Comparison of ENCODE assay signal across 19 cellular contexts in genomic region chr10:112658465-112658864, GRCh38.
A peak's percentile ranks its signal among the peaks of the same experiment; 100 is the strongest.
DNase-seq lines count a peak whose midpoint lies in the region; ATAC-seq and TF ChIP-seq lines count a peak whose summit lies in the region.
"Had no signal": no experiment of that assay in that cellular context is flagged by ENCODE, and none has a peak within 500 bp of the region (broad histone marks: within the 10 kb centered on the region; RNA-seq: fewer than 3 reads in every experiment).

No MANE protein-coding gene starts in this region.

- TF ChIP-seq CTCF in MCF 10A (IDR thresholded peaks at IDR 0.05; ENCODE audit: unreplicated experiment) (no peak), breast epithelium (IDR thresholded peaks at IDR 0.05) (no peak), mammary epithelial cell (conservative IDR thresholded peaks at IDR 0.05 in 1 of 2, IDR thresholded peaks at IDR 0.05 in 1 of 2; ENCODE audit: extremely low read depth in 1 of 2, insufficient read depth in 1 of 2, low read depth in 1 of 2, low read length in 2 of 2) (no peak), neural progenitor cell (IDR thresholded peaks at IDR 0.05) (no peak)

- POLR2A ChIA-PET in MCF 10A (lab: Yijun Ruan, JAX), result interaction anchor here (0.6 to 1.7 kb wide), 7 partner anchors 8 to 1513 kb away, joined by 3 to 7 read pairs (median 5); no protein-coding TSS in a partner anchor

- 100% methylated on average over 2 of the region's 2 CpGs for WGBS in mammary epithelial cell (ENCODE audit: low coverage, missing lambda C conversion rate)

- H3K9ac ChIP-seq in mammary epithelial cell (ENCODE audit: insufficient read depth, low read length) (no peak overlapping the region), neural progenitor cell (no peak overlapping the region)

- H3K4me1 Mint-ChIP-seq in MCF 10A (ENCODE audit: insufficient read depth, unreplicated experiment) (peaks cover 21% of the 10 kb centered on the region), neural progenitor cell (peaks cover 8% of the 10 kb centered on the region)
- peaks cover 6% of the 10 kb centered on the region for H3K4me1 Mint-ChIP-seq in stimulated activated memory B cell treated with anti-CD40 and anti-IgM and Interleukin-4, amounts not matched to agents 10 μg/mL and 1 μg/mL and 100 μg/mL, for 72 hours

- H4K20me1 ChIP-seq in mammary epithelial cell (ENCODE audit: insufficient read depth, low read length) (no peaks in the 10 kb centered on the region), neural progenitor cell (ENCODE audit: low read depth) (no peaks in the 10 kb centered on the region)

- no peak for ATAC-seq in HG03135 (IDR thresholded peaks at IDR 0.05; ENCODE audit: unreplicated experiment)
- ATAC-seq in stimulated activated memory B cell treated with anti-CD40 and anti-IgM and Interleukin-4, amounts not matched to agents 10 μg/mL and 1 μg/mL and 100 μg/mL, for 72 hours, result no peak
- ATAC-seq in HG03469 (IDR thresholded peaks at IDR 0.05; ENCODE audit: unreplicated experiment), result no peak

- H2AFZ ChIP-seq in mammary epithelial cell (ENCODE audit: low read depth, low read length), result no peak overlapping the region
- no peak overlapping the region for H2AFZ ChIP-seq in neural progenitor cell (replicated peaks)

- CTCF ChIA-PET in MCF 10A (lab: Yijun Ruan, JAX) (interaction anchor here (0.6 to 1.2 kb wide), 4 partner anchors 19 to 373 kb away, joined by 3 to 4 read pairs (median 3); no protein-coding TSS in a partner anchor), mammary epithelial cell (lab: Charles Lee; ENCODE audit: low non-redundant PET) (no interaction called here)

- H3K4me2 ChIP-seq in mammary epithelial cell (ENCODE audit: insufficient read depth, low read depth, low read length) (peak overlapping the region; percentile 38), neural progenitor cell (peak overlapping the region; percentile 29)

- BruUV-seq in MCF 10A (replicated peaks; lab: Mats Ljungman, UMichigan), result no TSS peak
- no TSS peak for BruUV-seq in mammary epithelial cell (replicated peaks; lab: Mats Ljungman, UMichigan)

- dilution Hi-C loops in mammary epithelial cell (cut with HindIII; ENCODE audit: low sequenced_read_pairs), result no loop called here

- H3K9me3 Mint-ChIP-seq in MCF 10A (ENCODE audit: unreplicated experiment) (no peaks in the 10 kb centered on the region), neural progenitor cell (peaks cover 4% of the 10 kb centered on the region)
- H3K9me3 Mint-ChIP-seq in stimulated activated memory B cell treated with anti-CD40 and anti-IgM and Interleukin-4, amounts not matched to agents 10 μg/mL and 1 μg/mL and 100 μg/mL, for 72 hours, result no peaks in the 10 kb centered on the region
- H3K9me3 Mint-ChIP-seq: CD4-positive, alpha-beta T cell had no signal

- no peaks in the 10 kb centered on the region for H3K36me3 ChIP-seq in breast epithelium
- H3K36me3 ChIP-seq in mammary epithelial cell (ENCODE audit: insufficient read depth, low read length), result no peaks in the 10 kb centered on the region
- H3K36me3 ChIP-seq in neural progenitor cell, result no peaks in the 10 kb centered on the region
- H3K36me3 ChIP-seq: BE2C had no signal

- no peaks in the 10 kb centered on the region for H3K27me3 ChIP-seq in breast epithelium
- H3K27me3 ChIP-seq in mammary epithelial cell (ENCODE audit: insufficient read depth, low read length), result no peaks in the 10 kb centered on the region
- no peaks in the 10 kb centered on the region for H3K27me3 ChIP-seq in neural progenitor cell
- H3K27me3 ChIP-seq: BE2C had no signal

- H3K4me1 ChIP-seq in breast epithelium (no peaks in the 10 kb centered on the region), mammary epithelial cell (ENCODE audit: insufficient read depth, low read length) (peaks cover 20% of the 10 kb centered on the region), neural progenitor cell (peaks cover 29% of the 10 kb centered on the region)
- H3K4me1 ChIP-seq: BE2C had no signal

- H3K9me3 ChIP-seq in breast epithelium (no peaks in the 10 kb centered on the region), mammary epithelial cell (replicated peaks; ENCODE audit: insufficient read depth, low read length) (no peaks in the 10 kb centered on the region), neural progenitor cell (ENCODE audit: low read depth) (no peaks in the 10 kb centered on the region)
- H3K9me3 ChIP-seq: BE2C had no signal

- no peaks in the 10 kb centered on the region for H3K27me3 Mint-ChIP-seq in MCF 10A (ENCODE audit: insufficient read depth, unreplicated experiment)
- peaks cover 2% of the 10 kb centered on the region for H3K27me3 Mint-ChIP-seq in neural progenitor cell (ENCODE audit: insufficient read depth, low read depth)
- H3K27me3 Mint-ChIP-seq in stimulated activated memory B cell treated with anti-CD40 and anti-IgM and Interleukin-4, amounts not matched to agents 10 μg/mL and 1 μg/mL and 100 μg/mL, for 72 hours, result no peaks in the 10 kb centered on the region
- H3K27me3 Mint-ChIP-seq: CD4-positive, alpha-beta T cell had no signal

- H3K36me3 Mint-ChIP-seq in MCF 10A (ENCODE audit: insufficient read depth, unreplicated experiment) (peaks cover 5% of the 10 kb centered on the region), neural progenitor cell (peaks cover 2% of the 10 kb centered on the region)
- H3K36me3 Mint-ChIP-seq in stimulated activated memory B cell treated with anti-CD40 and anti-IgM and Interleukin-4, amounts not matched to agents 10 μg/mL and 1 μg/mL and 100 μg/mL, for 72 hours, result peaks cover 21% of the 10 kb centered on the region

- H3F3A ChIP-seq in neural progenitor cell (ENCODE audit: low read depth), result peaks cover 24% of the 10 kb centered on the region

- H3K27ac ChIP-seq in breast epithelium (no peak overlapping the region), mammary epithelial cell (ENCODE audit: insufficient read depth, low read depth, low read length) (no peak overlapping the region), neural progenitor cell (peak overlapping the region; percentile 92)
- H3K27ac ChIP-seq: SK-N-MC had no signal

- H3K4me3 Mint-ChIP-seq in MCF 10A (ENCODE audit: unreplicated experiment) (no peak overlapping the region), neural progenitor cell (no peak overlapping the region)
- no peak overlapping the region for H3K4me3 Mint-ChIP-seq in stimulated activated memory B cell treated with anti-CD40 and anti-IgM and Interleukin-4, amounts not matched to agents 10 μg/mL and 1 μg/mL and 100 μg/mL, for 72 hours
- H3K4me3 Mint-ChIP-seq: CD4-positive, alpha-beta T cell had no signal

- no peak for TF ChIP-seq POLR2A in breast epithelium (IDR thresholded peaks at IDR 0.05)

- DNase-seq in MCF 10A (ENCODE audit: unreplicated experiment) (no peak), breast epithelium (ENCODE audit: low spot score in 2 of 2) (no peak), mammary epithelial cell (no peak), neural progenitor cell (ENCODE audit: low spot score) (no peak)
- no peak for DNase-seq in stimulated activated naive CD4-positive, alpha-beta T cell (lab: John Stamatoyannopoulos, UW)
- DNase-seq: 8988T; BE2C; CD4-positive, alpha-beta T cell; DMS153; GF-D8; IMR-90; NCI-H1436; NCI-H1930; NCI-H226; NCI-H524 had no signal

- intact Hi-C loops in MCF 10A (cut with micrococcal nuclease) (no loop called here), breast epithelium (cut with DNase I; ENCODE audit: low total_unique reads) (no loop called here), mammary epithelial cell (cut with micrococcal nuclease) (no loop called here)

- in situ Hi-C loops in mammary epithelial cell (cut with MboI; ENCODE audit: low sequenced_read_pairs in 2 of 2), result no loop called here

- H3K4me3 ChIP-seq in breast epithelium (no peak overlapping the region), mammary epithelial cell (replicated peaks in 1 of 3; ENCODE audit: insufficient read depth in 1 of 3, low read depth in 2 of 3, low read length in 3 of 3) (no peak overlapping the region), neural progenitor cell (no peak overlapping the region)
- H3K4me3 ChIP-seq: SK-N-MC had no signal

- H3K27ac Mint-ChIP-seq in MCF 10A (ENCODE audit: low read depth, unreplicated experiment), result peak overlapping the region; percentile 69
- H3K27ac Mint-ChIP-seq in neural progenitor cell, result no peak overlapping the region
- no peak overlapping the region for H3K27ac Mint-ChIP-seq in stimulated activated memory B cell treated with anti-CD40 and anti-IgM and Interleukin-4, amounts not matched to agents 10 μg/mL and 1 μg/mL and 100 μg/mL, for 72 hours
- H3K27ac Mint-ChIP-seq: CD4-positive, alpha-beta T cell had no signal

- no peaks in the 10 kb centered on the region for H3K79me2 ChIP-seq in mammary epithelial cell (ENCODE audit: insufficient read depth, low read length)
- H3K79me2 ChIP-seq in neural progenitor cell (ENCODE audit: low read depth), result no peaks in the 10 kb centered on the region
